ENCODE assay signal across 25 cellular contexts in the genomic region with DNA sequence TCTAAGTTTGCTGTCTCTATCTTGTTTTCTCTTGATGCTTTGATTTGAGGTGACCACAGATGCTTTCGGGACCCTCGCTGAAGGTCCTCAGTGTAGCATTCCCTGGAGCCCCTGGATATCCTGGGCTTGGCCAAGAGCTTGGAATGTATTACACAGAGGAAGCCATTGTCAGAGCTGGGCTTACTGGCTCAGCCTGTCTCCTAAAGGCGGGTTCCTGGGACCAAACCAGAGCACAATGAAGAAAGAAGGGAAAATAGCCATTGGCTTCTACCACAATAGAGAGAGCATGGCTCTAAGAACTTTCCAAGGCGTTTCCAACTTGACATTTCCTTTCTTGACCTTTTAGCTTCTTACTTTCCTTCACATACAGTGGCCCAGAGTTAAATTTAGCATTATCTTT.
"Had no signal": no experiment of that assay in that cellular context is flagged by ENCODE, and none has a peak within 500 bp of the region (broad histone marks: within the 10 kb centered on the region; RNA-seq: fewer than 3 reads in every experiment).

No MANE protein-coding gene starts in this region.

- H3K4me3 Mint-ChIP-seq: activated CD4-positive, alpha-beta memory T cell treated with anti-CD3 and anti-CD28 coated beads for 36 hours; activated CD4-positive, alpha-beta T cell treated with anti-CD3 and anti-CD28 coated beads for 36 hours; activated CD4-positive, alpha-beta T cell treated with anti-CD3 and anti-CD28 coated beads, Interleukin-2, amount 10 ng/mL, durations not matched to agents 24 days and 14 days; activated naive CD4-positive, alpha-beta T cell treated with anti-CD3 and anti-CD28 coated beads, Interleukin-2, amount 10 ng/mL, durations not matched to agents 7 days and 5 days; activated naive CD8-positive, alpha-beta T cell treated with anti-CD3 and anti-CD28 coated beads, Interleukin-2, amount 10 ng/mL, durations not matched to agents 7 days and 5 days; activated T-cell treated with anti-CD3 and anti-CD28 coated beads, Interleukin-2, amount 50 U/mL, for 24 hours; activated T-cell treated with anti-CD3 and anti-CD28 coated beads, Interleukin-2, amount 50 U/mL, for 72 hours had no signal

- H3K36me3 Mint-ChIP-seq: activated CD4-positive, alpha-beta memory T cell treated with anti-CD3 and anti-CD28 coated beads for 36 hours; activated naive CD4-positive, alpha-beta T cell treated with anti-CD3 and anti-CD28 coated beads, Interleukin-2, amount 10 ng/mL, durations not matched to agents 7 days and 5 days; activated naive CD4-positive, alpha-beta T cell treated with anti-CD3 and anti-CD28 coated beads, Interleukin-2, amount 50 U/mL, for 72 hours; activated naive CD8-positive, alpha-beta T cell treated with anti-CD3 and anti-CD28 coated beads, Interleukin-2, amount 10 ng/mL, durations not matched to agents 7 days and 5 days had no signal

- DNase-seq: activated CD4-positive, alpha-beta memory T cell treated with anti-CD3 and anti-CD28 coated beads for 36 hours; activated CD4-positive, alpha-beta T cell treated with anti-CD3 and anti-CD28 coated beads for 36 hours; activated CD4-positive, alpha-beta T cell treated with anti-CD3 and anti-CD28 coated beads, Interleukin-2, amount 10 ng/mL, durations not matched to agents 24 days and 14 days; activated CD4-positive, CD25-positive, alpha-beta regulatory T cell; activated CD4-positive, CD25-positive, alpha-beta regulatory T cell treated with anti-CD3 and anti-CD28 coated beads, Interleukin-2, amount 50 U/mL, for 72 hours; activated CD8-positive, alpha-beta memory T cell treated with anti-CD3 and anti-CD28 coated beads, Interleukin-2, amount 50 U/mL, for 48 hours; activated gamma-delta T cell; activated naive CD4-positive, alpha-beta T cell; activated naive CD4-positive, alpha-beta T cell treated with anti-CD3 and anti-CD28 coated beads, Interleukin-2, amount 10 ng/mL, durations not matched to agents 7 days and 5 days; activated naive CD8-positive, alpha-beta T cell treated with anti-CD3 and anti-CD28 coated beads, Interleukin-2, amount 10 ng/mL, durations not matched to agents 7 days and 5 days; activated T-cell treated with anti-CD3 and anti-CD28 coated beads for 4 hours; activated T-cell treated with anti-CD3 and anti-CD28 coated beads, Interleukin-2, amount 50 U/mL, for 24 hours; activated T-cell treated with anti-CD3 and anti-CD28 coated beads, Interleukin-2, amount 50 U/mL, for 72 hours; amniotic stem cell; anterior cingulate cortex; body of pancreas; central memory CD4-positive, alpha-beta T cell; cerebellar nuclear complex; colonic mucosa; effector CD8-positive, alpha-beta T cell; esophagus squamous epithelium; glutamatergic neuron; T-helper 2 cell had no signal

- H3K4me1 ChIP-seq: body of pancreas, colonic mucosa had no signal

- ATAC-seq: activated CD4-positive, alpha-beta T cell treated with anti-CD3 and anti-CD28 coated beads for 36 hours; activated naive CD4-positive, alpha-beta T cell treated with anti-CD3 and anti-CD28 coated beads, Interleukin-2, amount 50 U/mL, for 72 hours; activated T-cell treated with anti-CD3 and anti-CD28 coated beads, Interleukin-2, amount 50 U/mL, for 72 hours; body of pancreas had no signal

- H3K4me3 ChIP-seq: body of pancreas, colonic mucosa, esophagus squamous epithelium had no signal

- H3K9me3 ChIP-seq: body of pancreas, colonic mucosa, esophagus squamous epithelium had no signal

- H3K27ac ChIP-seq: body of pancreas, colonic mucosa, epithelial cell of prostate, esophagus squamous epithelium had no signal

- H3K36me3 ChIP-seq: colonic mucosa, esophagus squamous epithelium had no signal

- H3K27me3 Mint-ChIP-seq: activated CD4-positive, alpha-beta T cell treated with anti-CD3 and anti-CD28 coated beads, Interleukin-2, amount 10 ng/mL, durations not matched to agents 24 days and 14 days; activated naive CD4-positive, alpha-beta T cell treated with anti-CD3 and anti-CD28 coated beads, Interleukin-2, amount 10 ng/mL, durations not matched to agents 7 days and 5 days; activated naive CD8-positive, alpha-beta T cell treated with anti-CD3 and anti-CD28 coated beads, Interleukin-2, amount 10 ng/mL, durations not matched to agents 7 days and 5 days; activated T-cell treated with anti-CD3 and anti-CD28 coated beads, Interleukin-2, amount 50 U/mL, for 24 hours had no signal

- H3K27me3 ChIP-seq: body of pancreas, colonic mucosa had no signal

- H3K27ac Mint-ChIP-seq: activated CD4-positive, alpha-beta memory T cell treated with anti-CD3 and anti-CD28 coated beads for 36 hours; activated CD4-positive, alpha-beta T cell treated with anti-CD3 and anti-CD28 coated beads for 36 hours; activated CD4-positive, alpha-beta T cell treated with anti-CD3 and anti-CD28 coated beads, Interleukin-2, amount 10 ng/mL, durations not matched to agents 24 days and 14 days; activated naive CD4-positive, alpha-beta T cell treated with anti-CD3 and anti-CD28 coated beads, Interleukin-2, amount 10 ng/mL, durations not matched to agents 7 days and 5 days; activated naive CD4-positive, alpha-beta T cell treated with anti-CD3 and anti-CD28 coated beads, Interleukin-2, amount 50 U/mL, for 72 hours; activated naive CD8-positive, alpha-beta T cell treated with anti-CD3 and anti-CD28 coated beads, Interleukin-2, amount 10 ng/mL, durations not matched to agents 7 days and 5 days; activated T-cell treated with anti-CD3 and anti-CD28 coated beads, Interleukin-2, amount 50 U/mL, for 24 hours; activated T-cell treated with anti-CD3 and anti-CD28 coated beads, Interleukin-2, amount 50 U/mL, for 72 hours had no signal

- H3K9me3 Mint-ChIP-seq: activated CD4-positive, alpha-beta memory T cell treated with anti-CD3 and anti-CD28 coated beads for 36 hours; activated CD4-positive, alpha-beta T cell treated with anti-CD3 and anti-CD28 coated beads, Interleukin-2, amount 10 ng/mL, durations not matched to agents 24 days and 14 days; activated naive CD4-positive, alpha-beta T cell treated with anti-CD3 and anti-CD28 coated beads, Interleukin-2, amount 10 ng/mL, durations not matched to agents 7 days and 5 days; activated naive CD4-positive, alpha-beta T cell treated with anti-CD3 and anti-CD28 coated beads, Interleukin-2, amount 50 U/mL, for 72 hours; activated naive CD8-positive, alpha-beta T cell treated with anti-CD3 and anti-CD28 coated beads, Interleukin-2, amount 10 ng/mL, durations not matched to agents 7 days and 5 days; activated T-cell treated with anti-CD3 and anti-CD28 coated beads, Interleukin-2, amount 50 U/mL, for 24 hours had no signal

- H3K4me1 Mint-ChIP-seq: activated CD4-positive, alpha-beta T cell treated with anti-CD3 and anti-CD28 coated beads for 36 hours; activated CD4-positive, alpha-beta T cell treated with anti-CD3 and anti-CD28 coated beads, Interleukin-2, amount 10 ng/mL, durations not matched to agents 24 days and 14 days; activated naive CD4-positive, alpha-beta T cell treated with anti-CD3 and anti-CD28 coated beads, Interleukin-2, amount 10 ng/mL, durations not matched to agents 7 days and 5 days; activated naive CD8-positive, alpha-beta T cell treated with anti-CD3 and anti-CD28 coated beads, Interleukin-2, amount 10 ng/mL, durations not matched to agents 7 days and 5 days had no signal
